Comparison of ENCODE assay signal across 9 cellular contexts in genomic region chr6:34132486-34133185, GRCh38. TPM values are rescaled to one million over a fixed set of nuclear protein-coding genes. Genes with fewer than 3 reads are reported as not detected.
DNase-seq lines count a peak whose midpoint lies in the region; ATAC-seq, FAIRE-seq and TF ChIP-seq lines count a peak whose summit lies in the region.
"Had no signal": no experiment of that assay in that cellular context is flagged by ENCODE, and none has a peak within 500 bp of the region (broad histone marks: within the 10 kb centered on the region; RNA-seq: fewer than 3 reads in every experiment).

No MANE protein-coding gene starts in this region.

- H3K9me3 Mint-ChIP-seq in activated CD4-positive, alpha-beta T cell treated with anti-CD3 and anti-CD28 coated beads for 36 hours (ENCODE audit: low read depth), result no peaks in the 10 kb centered on the region
- H3K9me3 Mint-ChIP-seq in progenitor cell of endocrine pancreas (ENCODE audit: low read depth), result no peaks in the 10 kb centered on the region

- POLR2A ChIA-PET in activated CD4-positive, alpha-beta T cell treated with anti-CD3 and anti-CD28 coated beads for 36 hours (lab: Charles Lee), result no interaction called here

- no peak overlapping the region for H3K4me3 Mint-ChIP-seq in activated CD4-positive, alpha-beta T cell treated with anti-CD3 and anti-CD28 coated beads for 36 hours
- H3K4me3 Mint-ChIP-seq in progenitor cell of endocrine pancreas (ENCODE audit: low read depth), result no peak overlapping the region
- H3K4me3 Mint-ChIP-seq: effector memory CD8-positive, alpha-beta T cell had no signal

- FAIRE-seq in kidney (lab: Jason Lieb, UNC), result no peak

- H3K36me3 Mint-ChIP-seq in activated CD4-positive, alpha-beta T cell treated with anti-CD3 and anti-CD28 coated beads for 36 hours (ENCODE audit: low read depth), result no peaks in the 10 kb centered on the region
- H3K36me3 Mint-ChIP-seq in progenitor cell of endocrine pancreas (ENCODE audit: insufficient read depth), result no peaks in the 10 kb centered on the region

- DNase-seq in activated CD4-positive, alpha-beta T cell treated with anti-CD3 and anti-CD28 coated beads for 36 hours, result peak; percentile 63
- no peak for DNase-seq in activated CD4-positive, alpha-beta T cell treated with anti-CD3 and anti-CD28 coated beads for 1 hour
- DNase-seq in NCI-H526 (lab: John Stamatoyannopoulos, UW) (peak; percentile 86 to 93), T47D (ENCODE audit: low read depth in 1 of 2, low spot score in 1 of 2) (peak; percentile 79 to 86), progenitor cell of endocrine pancreas (ENCODE audit: low spot score, unreplicated experiment) (peak; percentile 71), NCI-H2196 (lab: John Stamatoyannopoulos, UW; ENCODE audit: unreplicated experiment) (no peak), kidney (no peak)

- H3K4me1 Mint-ChIP-seq in activated CD4-positive, alpha-beta T cell treated with anti-CD3 and anti-CD28 coated beads for 36 hours, result peaks cover 2% of the 10 kb centered on the region
- H3K4me1 Mint-ChIP-seq in progenitor cell of endocrine pancreas (ENCODE audit: low read depth), result no peaks in the 10 kb centered on the region

- CTCF ChIA-PET in activated CD4-positive, alpha-beta T cell treated with anti-CD3 and anti-CD28 coated beads for 36 hours (lab: Charles Lee), result no interaction called here

- no peak for TF ChIP-seq CTCF in progenitor cell of endocrine pancreas (IDR thresholded peaks at IDR 0.05; ENCODE audit: unreplicated experiment)
- TF ChIP-seq CTCF in kidney (IDR thresholded peaks at IDR 0.05; ENCODE audit: borderline replicate concordance, extremely low read depth, insufficient read depth), result no peak

- H3K27ac Mint-ChIP-seq in activated CD4-positive, alpha-beta T cell treated with anti-CD3 and anti-CD28 coated beads for 36 hours, result no peak overlapping the region
- H3K27ac Mint-ChIP-seq in progenitor cell of endocrine pancreas, result no peak overlapping the region
- H3K27ac Mint-ChIP-seq: effector memory CD8-positive, alpha-beta T cell had no signal

- no peaks in the 10 kb centered on the region for H3K9me3 ChIP-seq in kidney (ENCODE audit: control insufficient read depth in 1 of 2, low read length in 2 of 2)

- in situ Hi-C loops in T47D (cut with HindIII; ENCODE audit: low pct_unique_long_range_greater_than_20kb, low sequenced_read_pairs), result no loop called here

- no peak overlapping the region for H3K4me3 ChIP-seq in kidney (ENCODE audit: low read length in 2 of 2)

- ATAC-seq in activated CD4-positive, alpha-beta T cell treated with anti-CD3 and anti-CD28 coated beads for 36 hours, result no peak
- no peak for ATAC-seq in HG03280 (IDR thresholded peaks at IDR 0.05; ENCODE audit: unreplicated experiment)
- ATAC-seq: effector memory CD8-positive, alpha-beta T cell had no signal

- peaks cover 40% of the 10 kb centered on the region for H3K27me3 Mint-ChIP-seq in activated CD4-positive, alpha-beta T cell treated with anti-CD3 and anti-CD28 coated beads for 36 hours
- peaks cover 35% of the 10 kb centered on the region for H3K27me3 Mint-ChIP-seq in progenitor cell of endocrine pancreas

- H3K27ac ChIP-seq in kidney (ENCODE audit: low read depth in 2 of 2, low read length in 2 of 2), result no peak overlapping the region

- no peaks in the 10 kb centered on the region for H3K36me3 ChIP-seq in kidney (ENCODE audit: control insufficient read depth in 1 of 2, insufficient read depth in 2 of 2, low read length in 2 of 2)

- no peak overlapping the region for H3K9ac ChIP-seq in kidney (ENCODE audit: low read length in 2 of 2)

- intact Hi-C loops in activated CD4-positive, alpha-beta T cell treated with anti-CD3 and anti-CD28 coated beads for 36 hours (cut with DNase I, micrococcal nuclease), result loop anchor here (1.0 to 5.0 kb wide), 2 partner anchors 17 to 320 kb away; no protein-coding TSS in a partner anchor
- intact Hi-C loops in kidney (cut with DNase I), result no loop called here

- no peaks in the 10 kb centered on the region for H3K4me1 ChIP-seq in kidney (ENCODE audit: control insufficient read depth in 1 of 2, insufficient read depth in 1 of 2, low read depth in 1 of 2, low read length in 2 of 2)

RNA-seq across cellular contexts. Expression of gene GRM4, which starts 13.3 kb away (rescaled TPM):
- total RNA-seq in activated CD4-positive, alpha-beta T cell treated with anti-CD3 and anti-CD28 coated beads for 36 hours, result under 1 TPM in 1 of 2 experiments, not detected in 1; 0.11 TPM
- total RNA-seq in progenitor cell of endocrine pancreas, result 0.38 and 0.44 TPM in 2 replicates
- not detected for total RNA-seq in kidney
- not detected for polyA plus RNA-seq in kidney (ENCODE audit: insufficient read depth, low read depth, low replicate concordance)

Comparison
In these comparisons a context has a peak if more than half of its experiments do, and no peak if none do; other contexts are left out.
1. DNase-seq: peak in activated CD4-positive, alpha-beta T cell treated with anti-CD3 and anti-CD28 coated beads for 36 hours (single experiment), NCI-H526 (2 of 2), T47D (2 of 2) and progenitor cell of endocrine pancreas (single experiment); none in activated CD4-positive, alpha-beta T cell treated with anti-CD3 and anti-CD28 coated beads for 1 hour (single experiment), NCI-H2196 (single experiment) and kidney (single experiment).